ENCODE assay signal across 22 cellular contexts in the genomic region with DNA sequence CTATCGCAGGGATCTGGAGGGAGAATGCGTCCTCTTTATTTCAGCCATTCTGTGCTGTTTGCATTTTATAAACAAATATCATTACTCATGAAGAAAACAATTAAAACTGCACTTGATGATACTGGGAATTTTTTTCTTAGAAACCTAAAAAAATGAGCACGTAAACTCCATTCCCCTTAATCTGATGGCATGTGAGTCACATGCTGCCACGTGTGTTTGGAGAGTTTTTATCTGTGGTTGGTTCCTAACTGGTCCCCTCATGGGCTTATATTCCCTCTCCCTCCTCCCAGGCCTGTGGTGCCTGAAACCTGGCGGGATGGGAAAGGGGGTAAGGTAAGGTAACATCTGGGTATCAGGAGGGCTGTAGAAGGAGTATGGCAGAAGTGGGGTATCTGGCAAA. TPM values are rescaled to one million over a fixed set of nuclear protein-coding genes. Genes with fewer than 3 reads are reported as not detected.
DNase-seq lines count a peak whose midpoint lies in the region; ATAC-seq, FAIRE-seq and TF ChIP-seq lines count a peak whose summit lies in the region.
"Had no signal": no experiment of that assay in that cellular context is flagged by ENCODE, and none has a peak within 500 bp of the region (broad histone marks: within the 10 kb centered on the region; RNA-seq: fewer than 3 reads in every experiment).

No MANE protein-coding gene starts in this region.

- intact Hi-C loops in HepG2 (cut with micrococcal nuclease; ENCODE audit: unreplicated experiment) (no loop called here), right lobe of liver (cut with DNase I) (no loop called here)

- H3F3A ChIP-seq in neural progenitor cell (ENCODE audit: low read depth), result peaks cover 7% of the 10 kb centered on the region

- H3K36me3 ChIP-seq in HepG2 (replicated peaks in 1 of 2; ENCODE audit: control insufficient read depth in 1 of 2, insufficient read depth in 2 of 2, low read length in 2 of 2), result no peaks in the 10 kb centered on the region
- H3K36me3 ChIP-seq in right lobe of liver, result no peaks in the 10 kb centered on the region
- no peaks in the 10 kb centered on the region for H3K36me3 ChIP-seq in neural progenitor cell
- H3K36me3 ChIP-seq: BLaER1 had no signal

- no peak overlapping the region for H3K4me3 Mint-ChIP-seq in WTC11
- peak overlapping the region; percentile 27 for H3K4me3 Mint-ChIP-seq in neural progenitor cell
- H3K4me3 Mint-ChIP-seq: B cell; CD4-positive, CD25-positive, alpha-beta regulatory T cell; CD8-positive, alpha-beta T cell had no signal

- H3K4me1 ChIP-seq in HepG2 (ENCODE audit: insufficient read depth, low read length) (no peaks in the 10 kb centered on the region), right lobe of liver (no peaks in the 10 kb centered on the region), neural progenitor cell (no peaks in the 10 kb centered on the region)
- H3K4me1 ChIP-seq: Caco-2 had no signal

- ATAC-seq in HepG2 (no peak), right lobe of liver (no peak), WTC11 (no peak)
- ATAC-seq: CD8-positive, alpha-beta T cell; HCT116 had no signal

- POLR2A ChIA-PET in HepG2 (lab: Yijun Ruan, JAX) (no interaction called here), WTC11 (lab: Charles Lee) (interaction anchor here (0.9 kb wide), 1 partner anchor 236 kb away, joined by 3 read pairs; a partner anchor contains a TSS)

- H3K36me3 Mint-ChIP-seq in WTC11 (peaks cover 11% of the 10 kb centered on the region), neural progenitor cell (no peaks in the 10 kb centered on the region)
- H3K36me3 Mint-ChIP-seq: CD8-positive, alpha-beta T cell had no signal

- H4K20me1 ChIP-seq in HepG2 (ENCODE audit: insufficient read depth, low read length) (no peaks in the 10 kb centered on the region), neural progenitor cell (ENCODE audit: low read depth) (no peaks in the 10 kb centered on the region)
- H4K20me1 ChIP-seq: BLaER1 had no signal

- H3K9me3 Mint-ChIP-seq in WTC11 (peaks cover 14% of the 10 kb centered on the region), neural progenitor cell (peaks cover 9% of the 10 kb centered on the region)
- H3K9me3 Mint-ChIP-seq: CD8-positive, alpha-beta T cell had no signal

- H3K4me2 ChIP-seq in HepG2 (ENCODE audit: low read depth, low read length) (no peak overlapping the region), neural progenitor cell (no peak overlapping the region)
- H3K4me2 ChIP-seq: BLaER1 had no signal

- no peak for TF ChIP-seq POLR2A in HepG2 (IDR thresholded peaks at IDR 0.05; ENCODE audit: insufficient read depth in 1 of 2, low read depth in 2 of 2, low read length in 2 of 2)
- TF ChIP-seq POLR2A in right lobe of liver (IDR thresholded peaks at IDR 0.05), result no peak

- TF ChIP-seq EP300 in HepG2 (IDR thresholded peaks at IDR 0.05; ENCODE audit: low read depth in 2 of 2, low read length in 2 of 2) (no peak), HepG2 (CRISPR knock-in tag; IDR thresholded peaks at IDR 0.05; ENCODE audit: borderline replicate concordance) (no peak)

- no peak overlapping the region for H2AFZ ChIP-seq in HepG2 (ENCODE audit: low read length)
- no peak overlapping the region for H2AFZ ChIP-seq in neural progenitor cell (replicated peaks)

- TF ChIP-seq CTCF in HepG2 (CRISPR knock-in tag; IDR thresholded peaks at IDR 0.05) (no peak), right lobe of liver (IDR thresholded peaks at IDR 0.05) (no peak), WTC11 (IDR thresholded peaks at IDR 0.05) (no peak), neural progenitor cell (IDR thresholded peaks at IDR 0.05) (no peak)

- H3K27me3 ChIP-seq in HepG2 (ENCODE audit: control insufficient read depth in 1 of 2, insufficient read depth in 2 of 2, low read length in 2 of 2) (peaks cover 5 to 15% of the 10 kb centered on the region in 2 experiments; a peak in 3 of 5 replicates), right lobe of liver (no peaks in the 10 kb centered on the region), neural progenitor cell (no peaks in the 10 kb centered on the region)
- H3K27me3 ChIP-seq: BLaER1 had no signal

- H3K9me3 ChIP-seq in HepG2 (ENCODE audit: low read length) (no peaks in the 10 kb centered on the region), right lobe of liver (no peaks in the 10 kb centered on the region), neural progenitor cell (ENCODE audit: low read depth) (no peaks in the 10 kb centered on the region)
- H3K9me3 ChIP-seq: BLaER1, Caco-2 had no signal

- FAIRE-seq in HepG2 (lab: Jason Lieb, UNC), result no peak
- FAIRE-seq: A204.1, G401.6, GM12892, H1 had no signal

- H3K27me3 Mint-ChIP-seq in WTC11 (ENCODE audit: low read depth), result no peaks in the 10 kb centered on the region; the same call in 1 of the 2 replicates
- peaks cover 12% of the 10 kb centered on the region for H3K27me3 Mint-ChIP-seq in neural progenitor cell (ENCODE audit: insufficient read depth, low read depth)
- H3K27me3 Mint-ChIP-seq: B cell had no signal

- H3K9ac ChIP-seq in HepG2 (ENCODE audit: insufficient read depth, low read depth, low read length) (no peak overlapping the region), neural progenitor cell (no peak overlapping the region)
- H3K9ac ChIP-seq: BLaER1 had no signal

- no TSS peak for BruUV-seq in HepG2 (replicated peaks; lab: Mats Ljungman, UMichigan)

- CTCF ChIA-PET in HepG2 (lab: Yijun Ruan, JAX; ENCODE audit: low intra/inter-chr PET ratio, low total read pairs), result no interaction called here
- CTCF ChIA-PET in WTC11 (lab: Charles Lee), result interaction anchor here (0.6 kb wide), 1 partner anchor 765 kb away, joined by 4 read pairs; no protein-coding TSS in a partner anchor

- no peak overlapping the region for H3K27ac ChIP-seq in HepG2 (ENCODE audit: extremely low read length, insufficient read depth, low read length)
- no peak overlapping the region for H3K27ac ChIP-seq in right lobe of liver
- no peak overlapping the region for H3K27ac ChIP-seq in neural progenitor cell
- H3K27ac ChIP-seq: 22Rv1, BLaER1, C4-2B had no signal

- 46% methylated on average over 5 of the region's 5 CpGs for WGBS in HepG2 (ENCODE audit: low lambda C conversion rate)
- WGBS in right lobe of liver (ENCODE audit: insufficient coverage, low coverage, low lambda C conversion rate, missing lambda C conversion rate), result 83% methylated on average over 5 of the region's 5 CpGs

- H3K27ac Mint-ChIP-seq in WTC11 (peak overlapping the region; percentile 44; the same call in 1 of the 2 replicates), neural progenitor cell (peak overlapping the region; percentile 69)
- H3K27ac Mint-ChIP-seq: B cell; CD4-positive, CD25-positive, alpha-beta regulatory T cell; CD8-positive, alpha-beta T cell had no signal

- no peaks in the 10 kb centered on the region for H3K79me2 ChIP-seq in HepG2 (ENCODE audit: insufficient read depth, low read length)
- H3K79me2 ChIP-seq in neural progenitor cell (ENCODE audit: low read depth), result no peaks in the 10 kb centered on the region

- no peak for TF ChIP-seq RAD21 in HepG2 (CRISPR knock-in tag; IDR thresholded peaks at IDR 0.05)

- in situ Hi-C loops in HepG2 (cut with HindIII; ENCODE audit: extremely low pct_ligation_motif_present, low pct_unique_long_range_greater_than_20kb), result no loop called here

- H3K4me3 ChIP-seq in HepG2 (replicated peaks in 1 of 3; ENCODE audit: insufficient read depth in 1 of 3, low read depth in 2 of 3, low read length in 3 of 3) (no peak overlapping the region), right lobe of liver (no peak overlapping the region), neural progenitor cell (no peak overlapping the region)
- H3K4me3 ChIP-seq: BLaER1 had no signal

- no peak for DNase-seq in HepG2 (ENCODE audit: low spot score)
- DNase-seq in right lobe of liver, result no peak
- no peak for DNase-seq in WTC11 (ENCODE audit: low spot score)
- no peak for DNase-seq in neural progenitor cell (ENCODE audit: low spot score)
- DNase-seq in GOT3 (lab: John Stamatoyannopoulos, UW), result no peak
- DNase-seq in SK-N-DZ (ENCODE audit: low spot score), result no peak
- DNase-seq: Caco-2; CD4-positive, CD25-positive, alpha-beta regulatory T cell; CD8-positive, alpha-beta T cell; DMS153; DND-41; H7 had no signal

- peaks cover 4% of the 10 kb centered on the region; the same call in 1 of the 2 replicates for H3K4me1 Mint-ChIP-seq in WTC11
- peaks cover 26% of the 10 kb centered on the region for H3K4me1 Mint-ChIP-seq in neural progenitor cell
- H3K4me1 Mint-ChIP-seq: CD4-positive, CD25-positive, alpha-beta regulatory T cell had no signal

RNA-seq across cellular contexts. Expression of a gene that starts 6.5 kb away (rescaled TPM):
- total RNA-seq in HepG2 (2016; rRNA removed; fragmentation: Illumina TruSeq; extraction: Trizol) (not detected in 2 replicates), right lobe of liver (under 1 TPM in 5 of 6 experiments, not detected in 1; 0.05 to 0.37 (median 0.22) TPM), WTC11 (2021) (10.6 to 12.6 TPM (median 10.7 TPM) in 3 replicates), neural progenitor cell (ENCODE audit: low replicate concordance) (0.41 and 1.8 TPM in 2 replicates)
- total RNA-seq in HepG2 (2016; cell fraction: cytosol; rRNA removed; fragmentation: Illumina TruSeq; extraction: Trizol; ENCODE audit: low read depth), result not detected in 2 replicates
- total RNA-seq in HepG2 (2016; cell fraction: insoluble cytoplasmic fraction; rRNA removed; fragmentation: Illumina TruSeq; extraction: Trizol), result not detected in 2 replicates
- not detected in 2 replicates for total RNA-seq in HepG2 (2016; cell fraction: membrane; rRNA removed; fragmentation: Illumina TruSeq; extraction: Trizol)
- total RNA-seq in HepG2 (2016; cell fraction: nucleus; rRNA removed; fragmentation: Illumina TruSeq; extraction: Trizol), result not detected in 2 replicates
- not detected in 2 replicates for polyA plus RNA-seq in HepG2 (2011; rRNA removed)
- polyA plus RNA-seq in HepG2 (2011; cell fraction: cytosol; rRNA removed), result 0.01 TPM in 1 of 2 replicates, not detected in the other
- not detected in 2 replicates for polyA plus RNA-seq in HepG2 (2011; cell fraction: nucleus; rRNA removed)
- polyA plus RNA-seq in HepG2 (2012), result not detected in 2 replicates
- polyA plus RNA-seq in HepG2 (2016; cell fraction: cytosol; fragmentation: Illumina TruSeq; extraction: Trizol; ENCODE audit: low read depth), result not detected in 2 replicates
- not detected in 2 replicates for polyA plus RNA-seq in HepG2 (2016; cell fraction: insoluble cytoplasmic fraction; fragmentation: Illumina TruSeq; extraction: Trizol; ENCODE audit: low read depth)
- polyA plus RNA-seq in HepG2 (2016; cell fraction: membrane; fragmentation: Illumina TruSeq; extraction: Trizol; ENCODE audit: low read depth), result not detected in 2 replicates
- not detected in 2 replicates for polyA plus RNA-seq in HepG2 (2016; cell fraction: nucleus; fragmentation: Illumina TruSeq; extraction: Trizol; ENCODE audit: insufficient read depth, low read depth)
- 0.04 and 0.05 TPM in 2 replicates for polyA minus RNA-seq in HepG2 (2011; rRNA and poly(A)+ RNA removed; ENCODE audit: low replicate concordance)
- polyA minus RNA-seq in HepG2 (2011; cell fraction: cytosol; rRNA and poly(A)+ RNA removed), result not detected in 2 replicates
- polyA minus RNA-seq in HepG2 (2011; cell fraction: nucleus; rRNA and poly(A)+ RNA removed), result not detected in 2 replicates
- polyA plus RNA-seq in SK-N-DZ (2014; cell fraction: cytosol; rRNA removed), result 0.06 and 0.08 TPM in 2 replicates
- 0.09 TPM in 1 of 2 replicates, not detected in the other for polyA plus RNA-seq in SK-N-DZ (2014; cell fraction: nucleus; rRNA removed)
- polyA plus RNA-seq: AG04450 had no signal

RNA-seq across cellular contexts. Expression of a gene that starts 46.6 kb away (rescaled TPM):
- 2,909 and 3,503 TPM in 2 replicates for total RNA-seq in HepG2 (2016; rRNA removed; fragmentation: Illumina TruSeq; extraction: Trizol)
- 5,102 and 5,632 TPM in 2 replicates for total RNA-seq in HepG2 (2016; cell fraction: cytosol; rRNA removed; fragmentation: Illumina TruSeq; extraction: Trizol; ENCODE audit: low read depth)
- total RNA-seq in HepG2 (2016; cell fraction: insoluble cytoplasmic fraction; rRNA removed; fragmentation: Illumina TruSeq; extraction: Trizol), result 3,081 and 3,638 TPM in 2 replicates
- total RNA-seq in HepG2 (2016; cell fraction: membrane; rRNA removed; fragmentation: Illumina TruSeq; extraction: Trizol), result 7,429 and 7,480 TPM in 2 replicates
- 967 and 1,028 TPM in 2 replicates for total RNA-seq in HepG2 (2016; cell fraction: nucleus; rRNA removed; fragmentation: Illumina TruSeq; extraction: Trizol)
- polyA plus RNA-seq in HepG2 (2011; rRNA removed), result 4,295 and 4,648 TPM in 2 replicates
- polyA plus RNA-seq in HepG2 (2011; cell fraction: cytosol; rRNA removed), result 9,439 and 9,926 TPM in 2 replicates
- polyA plus RNA-seq in HepG2 (2011; cell fraction: nucleus; rRNA removed), result 1,658 and 1,840 TPM in 2 replicates
- 3,418 and 4,251 TPM in 2 replicates for polyA plus RNA-seq in HepG2 (2012)
- polyA plus RNA-seq in HepG2 (2016; cell fraction: cytosol; fragmentation: Illumina TruSeq; extraction: Trizol; ENCODE audit: low read depth), result 5,367 and 5,814 TPM in 2 replicates
- polyA plus RNA-seq in HepG2 (2016; cell fraction: insoluble cytoplasmic fraction; fragmentation: Illumina TruSeq; extraction: Trizol; ENCODE audit: low read depth), result 2,908 and 3,264 TPM in 2 replicates
- 6,085 and 6,204 TPM in 2 replicates for polyA plus RNA-seq in HepG2 (2016; cell fraction: membrane; fragmentation: Illumina TruSeq; extraction: Trizol; ENCODE audit: low read depth)
- 1,494 and 1,555 TPM in 2 replicates for polyA plus RNA-seq in HepG2 (2016; cell fraction: nucleus; fragmentation: Illumina TruSeq; extraction: Trizol; ENCODE audit: insufficient read depth, low read depth)
- polyA minus RNA-seq in HepG2 (2011; rRNA and poly(A)+ RNA removed; ENCODE audit: low replicate concordance), result 2,566 and 3,572 TPM in 2 replicates
- 602 and 661 TPM in 2 replicates for polyA minus RNA-seq in HepG2 (2011; cell fraction: cytosol; rRNA and poly(A)+ RNA removed)
- polyA minus RNA-seq in HepG2 (2011; cell fraction: nucleus; rRNA and poly(A)+ RNA removed), result 173 and 248 TPM in 2 replicates
- total RNA-seq in right lobe of liver, result 100 to 1,000 TPM; 355 to 727 (median 398) TPM
- 2,184 to 2,437 TPM (median 2,411 TPM) in 3 replicates for total RNA-seq in WTC11 (2021)
- total RNA-seq in neural progenitor cell (ENCODE audit: low replicate concordance), result 4,003 and 4,850 TPM in 2 replicates
- 8,232 and 8,575 TPM in 2 replicates for polyA plus RNA-seq in SK-N-DZ (2014; cell fraction: cytosol; rRNA removed)
- 3,567 and 4,317 TPM in 2 replicates for polyA plus RNA-seq in SK-N-DZ (2014; cell fraction: nucleus; rRNA removed)
